ENCODE assay signal across 22 cellular contexts in genomic region chr11:126134461-126135155, GRCh38.
DNase-seq lines count a peak whose midpoint lies in the region; ATAC-seq and TF ChIP-seq lines count a peak whose summit lies in the region.
"Had no signal": no experiment of that assay in that cellular context is flagged by ENCODE, and none has a peak within 500 bp of the region (broad histone marks: within the 10 kb centered on the region; RNA-seq: fewer than 3 reads in every experiment).

No MANE protein-coding gene starts in this region.

- no peaks in the 10 kb centered on the region for H3K36me3 ChIP-seq in uterus
- H3K36me3 ChIP-seq: SJSA1 had no signal

- no peaks in the 10 kb centered on the region for H3K9me3 ChIP-seq in uterus
- H3K9me3 ChIP-seq: SJSA1 had no signal

- peaks cover 25% of the 10 kb centered on the region in 2 donors for H3K4me1 ChIP-seq in uterus
- H3K4me1 ChIP-seq: SJSA1 had no signal

- no peak overlapping the region for H3K4me3 ChIP-seq in uterus
- H3K4me3 ChIP-seq: SJSA1 had no signal

- peak overlapping the region; percentile 85 to 89 for H3K27ac ChIP-seq in uterus
- H3K27ac ChIP-seq: SJSA1 had no signal

- peak; percentile 51 for DNase-seq in natural killer cell treated with Interleukin-12 subunit alpha and Interleukin-12 subunit beta and Interleukin-15 and Interleukin-18, amount 100 ng/mL, for 72 hours (ENCODE audit: low spot score)
- DNase-seq in natural killer cell, result no peak
- DNase-seq in fibroblast of gingiva (ENCODE audit: low read depth), result peak; percentile 33
- DNase-seq in osteocyte (ENCODE audit: extremely low spot score, unreplicated experiment), result no peak
- no peak for DNase-seq in uterus
- no peak for DNase-seq in DMS53 treated with DMSO at 0.1 percent for 48 hours (lab: John Stamatoyannopoulos, UW; ENCODE audit: unreplicated experiment)
- DNase-seq: 8988T; C1 segment of cervical spinal cord; Calu3; CD8-positive, alpha-beta memory T cell; EL; GF-D8; H9; KG1; NCI-H1436 treated with DMSO at 0.1 percent for 48 hours; NCI-H1930; NCI-H446; NCI-H526; OCI-M1 had no signal

- no peak overlapping the region for H3K27ac Mint-ChIP-seq in natural killer cell treated with Interleukin-12 subunit alpha and Interleukin-12 subunit beta and Interleukin-15 and Interleukin-18, amount 100 ng/mL, for 72 hours
- H3K27ac Mint-ChIP-seq in natural killer cell (no peak overlapping the region), osteocyte (ENCODE audit: unreplicated experiment) (peak overlapping the region; percentile 2)
- H3K27ac Mint-ChIP-seq: CD8-positive, alpha-beta memory T cell; H9 had no signal

- no peaks in the 10 kb centered on the region for H3K27me3 ChIP-seq in uterus

- H3K27me3 Mint-ChIP-seq in natural killer cell treated with Interleukin-12 subunit alpha and Interleukin-12 subunit beta and Interleukin-15 and Interleukin-18, amount 100 ng/mL, for 72 hours, result peaks cover 0 to 21% of the 10 kb centered on the region in 2 donors
- H3K27me3 Mint-ChIP-seq in natural killer cell (ENCODE audit: low read depth in 2 of 2), result peaks cover 7 to 20% of the 10 kb centered on the region in 2 donors
- H3K27me3 Mint-ChIP-seq in osteocyte (ENCODE audit: unreplicated experiment), result peaks cover 30% of the 10 kb centered on the region

- H3K4me1 Mint-ChIP-seq in natural killer cell treated with Interleukin-12 subunit alpha and Interleukin-12 subunit beta and Interleukin-15 and Interleukin-18, amount 100 ng/mL, for 72 hours (ENCODE audit: low read depth in 2 of 2), result no peaks in the 10 kb centered on the region
- H3K4me1 Mint-ChIP-seq in natural killer cell (no peaks in the 10 kb centered on the region), osteocyte (ENCODE audit: unreplicated experiment) (peaks cover 47% of the 10 kb centered on the region)
- H3K4me1 Mint-ChIP-seq: CD8-positive, alpha-beta memory T cell had no signal

- no peak for TF ChIP-seq POLR2A in uterus (IDR thresholded peaks at IDR 0.05)

- intact Hi-C loops in natural killer cell (cut with micrococcal nuclease) (no loop called here), uterus (cut with DNase I; ENCODE audit: low total_unique reads) (no loop called here)

- no peak for TF ChIP-seq CTCF in natural killer cell (IDR thresholded peaks at IDR 0.05)
- TF ChIP-seq CTCF in osteocyte (IDR thresholded peaks at IDR 0.05), result no peak
- no peak for TF ChIP-seq CTCF in uterus (IDR thresholded peaks at IDR 0.05)

- H3K4me3 Mint-ChIP-seq in natural killer cell treated with Interleukin-12 subunit alpha and Interleukin-12 subunit beta and Interleukin-15 and Interleukin-18, amount 100 ng/mL, for 72 hours, result no peak overlapping the region
- H3K4me3 Mint-ChIP-seq in natural killer cell (no peak overlapping the region), osteocyte (ENCODE audit: unreplicated experiment) (no peak overlapping the region)
- H3K4me3 Mint-ChIP-seq: CD8-positive, alpha-beta memory T cell; H9 had no signal

- no peak for ATAC-seq in natural killer cell treated with Interleukin-12 subunit alpha and Interleukin-12 subunit beta and Interleukin-15 and Interleukin-18, amount 100 ng/mL, for 72 hours
- no peak for ATAC-seq in natural killer cell
- no peak for ATAC-seq in HG03139 (IDR thresholded peaks at IDR 0.05; ENCODE audit: unreplicated experiment)
- no peak for ATAC-seq in HG02852 (IDR thresholded peaks at IDR 0.05; ENCODE audit: unreplicated experiment)

- H3K9me3 Mint-ChIP-seq in natural killer cell treated with Interleukin-12 subunit alpha and Interleukin-12 subunit beta and Interleukin-15 and Interleukin-18, amount 100 ng/mL, for 72 hours, result no peaks in the 10 kb centered on the region
- no peaks in the 10 kb centered on the region for H3K9me3 Mint-ChIP-seq in natural killer cell
- no peaks in the 10 kb centered on the region for H3K9me3 Mint-ChIP-seq in osteocyte (ENCODE audit: unreplicated experiment)
- H3K9me3 Mint-ChIP-seq: CD8-positive, alpha-beta memory T cell; H9 had no signal

- H3K36me3 Mint-ChIP-seq in natural killer cell treated with Interleukin-12 subunit alpha and Interleukin-12 subunit beta and Interleukin-15 and Interleukin-18, amount 100 ng/mL, for 72 hours, result no peaks in the 10 kb centered on the region
- H3K36me3 Mint-ChIP-seq in natural killer cell, result no peaks in the 10 kb centered on the region
- no peaks in the 10 kb centered on the region for H3K36me3 Mint-ChIP-seq in osteocyte (ENCODE audit: unreplicated experiment)
- H3K36me3 Mint-ChIP-seq: CD8-positive, alpha-beta memory T cell had no signal

Comparison
In these comparisons a context has a peak if more than half of its experiments do, and no peak if none do; other contexts are left out.
1. DNase-seq: peak in natural killer cell treated with Interleukin-12 subunit alpha and Interleukin-12 subunit beta and Interleukin-15 and Interleukin-18, amount 100 ng/mL, for 72 hours (single experiment) and fibroblast of gingiva (single experiment); none in natural killer cell (single experiment), osteocyte (single experiment), uterus (0 of 2) and DMS53 treated with DMSO at 0.1 percent for 48 hours (single experiment).